3 cellular contexts compared by ENCODE assay signal in genomic region chr17:37148171-37148570, GRCh38.
TF ChIP-seq lines count a peak whose summit lies in the region.

No MANE protein-coding gene starts in this region.

TF ChIP-seq in A549, 52 proteins besides CTCF, POLR2A, EP300 and RAD21:
- no peak for TF ChIP-seq BCL3 (IDR thresholded peaks at IDR 0.05)
- no peak for TF ChIP-seq HOXB5 (CRISPR knock-in tag; IDR thresholded peaks at IDR 0.05)
TF ChIP-seq in A549: peak in this region for 0.

TF ChIP-seq in SK-N-SH, 30 proteins besides CTCF, POLR2A, EP300 and RAD21:
- TF ChIP-seq GATA2 (CRISPR knock-in tag; IDR thresholded peaks at IDR 0.05) (no peak), JUND (IDR thresholded peaks at IDR 0.05) (no peak), NRF1 (IDR thresholded peaks at IDR 0.05; ENCODE audit: low read depth, low read length) (no peak), IRF3 (IDR thresholded peaks at IDR 0.05; ENCODE audit: low read depth, low read length) (no peak), SMC3 (IDR thresholded peaks at IDR 0.05; ENCODE audit: low read depth, low read length) (no peak), GABPA (IDR thresholded peaks at IDR 0.05; ENCODE audit: low read depth) (no peak), FOSL2 (IDR thresholded peaks at IDR 0.05; ENCODE audit: borderline replicate concordance, low read depth) (no peak)

TF ChIP-seq in HepG2, 621 proteins besides CTCF, POLR2A, EP300 and RAD21:
- TF ChIP-seq DNMT3B (CRISPR knock-in tag; conservative IDR thresholded peaks at IDR 0.05) (no peak), ZBTB40 (IDR thresholded peaks at IDR 0.05) (no peak), ZBTB40 (CRISPR knock-in tag; IDR thresholded peaks at IDR 0.05) (no peak), ZNF101 (CRISPR knock-in tag; IDR thresholded peaks at IDR 0.05; ENCODE audit: borderline replicate concordance, low read depth) (no peak), RFX5 (IDR thresholded peaks at IDR 0.05; ENCODE audit: low read depth, low read length) (no peak), JUN (CRISPR knock-in tag; IDR thresholded peaks at IDR 0.05) (no peak), POGK (CRISPR knock-in tag; conservative IDR thresholded peaks at IDR 0.05) (no peak), ZNF234 (CRISPR knock-in tag; conservative IDR thresholded peaks at IDR 0.05) (no peak)
